Comparison of ENCODE assay signal across 24 cellular contexts in genomic region chr20:15375836-15376235, GRCh38.
"Had no signal": no experiment of that assay in that cellular context is flagged by ENCODE, and none has a peak within 500 bp of the region (broad histone marks: within the 10 kb centered on the region; RNA-seq: fewer than 3 reads in every experiment).

No MANE protein-coding gene starts in this region.

- H3K27me3 Mint-ChIP-seq: naive thymus-derived CD4-positive, alpha-beta T cell; natural killer cell treated with Interleukin-12 subunit alpha and Interleukin-12 subunit beta and Interleukin-15 and Interleukin-18, amount 100 ng/mL, for 72 hours had no signal

- H3K36me3 Mint-ChIP-seq: memory B cell; naive thymus-derived CD4-positive, alpha-beta T cell; natural killer cell treated with Interleukin-12 subunit alpha and Interleukin-12 subunit beta and Interleukin-15 and Interleukin-18, amount 100 ng/mL, for 72 hours; stimulated activated naive B cell treated with anti-CD40 and anti-IgM and Interleukin-4, amounts not matched to agents 10 μg/mL and 1 μg/mL and 100 μg/mL, for 72 hours had no signal

- H3K27ac ChIP-seq: left ventricle myocardium inferior, ovary, prostate gland, skin epidermis, suprapubic skin, thoracic aorta, tibial artery, upper lobe of right lung had no signal

- H3K9me3 Mint-ChIP-seq: memory B cell; stimulated activated naive B cell treated with anti-CD40 and anti-IgM and Interleukin-4, amounts not matched to agents 10 μg/mL and 1 μg/mL and 100 μg/mL, for 72 hours had no signal

- H3K27ac Mint-ChIP-seq: memory B cell; naive thymus-derived CD4-positive, alpha-beta T cell; natural killer cell treated with Interleukin-12 subunit alpha and Interleukin-12 subunit beta and Interleukin-15 and Interleukin-18, amount 100 ng/mL, for 72 hours; stimulated activated naive B cell treated with anti-CD40 and anti-IgM and Interleukin-4, amounts not matched to agents 10 μg/mL and 1 μg/mL and 100 μg/mL, for 72 hours had no signal

- H3K4me3 Mint-ChIP-seq: memory B cell; naive thymus-derived CD4-positive, alpha-beta T cell; natural killer cell treated with Interleukin-12 subunit alpha and Interleukin-12 subunit beta and Interleukin-15 and Interleukin-18, amount 100 ng/mL, for 72 hours; stimulated activated naive B cell treated with anti-CD40 and anti-IgM and Interleukin-4, amounts not matched to agents 10 μg/mL and 1 μg/mL and 100 μg/mL, for 72 hours had no signal

- H3K4me3 ChIP-seq: left ventricle myocardium inferior, lung, mucosa of descending colon, ovary, prostate gland, skin epidermis, suprapubic skin, thoracic aorta, tibial artery, upper lobe of right lung had no signal

- H3K4me1 Mint-ChIP-seq: memory B cell; naive thymus-derived CD4-positive, alpha-beta T cell; stimulated activated naive B cell treated with anti-CD40 and anti-IgM and Interleukin-4, amounts not matched to agents 10 μg/mL and 1 μg/mL and 100 μg/mL, for 72 hours had no signal

- DNase-seq: islet precursor cell; left ventricle myocardium inferior; midbrain; mucosa of descending colon; naive thymus-derived CD4-positive, alpha-beta T cell; ovary; retina; right cardiac atrium; stimulated activated CD4-positive, alpha-beta T cell treated with anti-CD3 and anti-CD28 coated beads, Interleukin-12 subunit alpha, Interleukin-12 subunit beta, amount 100 ng/mL, for 4 hours; stimulated activated CD4-positive, alpha-beta T cell treated with anti-CD3 and anti-CD28 coated beads, Interleukin-15, amount 100 ng/mL, for 24 hours; stimulated activated CD4-positive, alpha-beta T cell treated with anti-CD3 and anti-CD28 coated beads, Interleukin-2, amount 100 ng/mL, for 24 hours; stimulated activated CD4-positive, alpha-beta T cell treated with anti-CD3 and anti-CD28 coated beads, Interleukin-4, amount 100 ng/mL, for 1 hour; stimulated activated naive B cell treated with anti-CD40 and anti-IgM and Interleukin-4, amounts not matched to agents 10 μg/mL and 1 μg/mL and 100 μg/mL, for 72 hours; stimulated activated naive CD8-positive, alpha-beta T cell treated with anti-CD3 and anti-CD28 coated beads, Interleukin-15, Interleukin-2, amounts not matched to agents 100 U/mL and 50 U/mL, for 24 hours; tibial artery; trophoblast cell; upper lobe of right lung had no signal
